Comparison of ENCODE assay signal across 9 cellular contexts in genomic region chr3:160403796-160404510, GRCh38. TPM values are rescaled to one million over a fixed set of nuclear protein-coding genes. Genes with fewer than 3 reads are reported as not detected.
DNase-seq lines count a peak whose midpoint lies in the region; ATAC-seq and TF ChIP-seq lines count a peak whose summit lies in the region.
"Had no signal": no experiment of that assay in that cellular context is flagged by ENCODE, and none has a peak within 500 bp of the region (broad histone marks: within the 10 kb centered on the region; RNA-seq: fewer than 3 reads in every experiment).

No MANE protein-coding gene starts in this region.

- no peaks in the 10 kb centered on the region for H3K9me3 ChIP-seq in OCI-LY1 (ENCODE audit: low read length)
- no peaks in the 10 kb centered on the region for H3K9me3 ChIP-seq in endodermal cell (ENCODE audit: control insufficient read depth, low read length)

- H2AFZ ChIP-seq in OCI-LY1 (ENCODE audit: low read length): no peak overlapping the region

- no peak for TF ChIP-seq CTCF in OCI-LY1 (IDR thresholded peaks at IDR 0.05; ENCODE audit: low read length)
- TF ChIP-seq CTCF in endodermal cell (conservative IDR thresholded peaks at IDR 0.05): no peak
- no peak for TF ChIP-seq CTCF in progenitor cell of endocrine pancreas (IDR thresholded peaks at IDR 0.05; ENCODE audit: unreplicated experiment)

- H3K4me2 ChIP-seq in OCI-LY1 (ENCODE audit: low read length): peak overlapping the region; percentile 93

- peaks cover 24% of the 10 kb centered on the region for H3K4me1 Mint-ChIP-seq in endodermal cell
- peaks cover 32% of the 10 kb centered on the region for H3K4me1 Mint-ChIP-seq in progenitor cell of endocrine pancreas (ENCODE audit: low read depth)

- H3K9me2 ChIP-seq in OCI-LY1 (ENCODE audit: low read depth, low read length): no peaks in the 10 kb centered on the region

- H3K36me3 ChIP-seq in OCI-LY1 (ENCODE audit: insufficient read depth, low read length) (peaks cover 93% of the 10 kb centered on the region), endodermal cell (ENCODE audit: control insufficient read depth, insufficient read depth, low read length) (peaks cover 45% of the 10 kb centered on the region)

- peaks cover 94% of the 10 kb centered on the region for H3K79me2 ChIP-seq in OCI-LY1 (ENCODE audit: insufficient read depth, low read length)

- H3K4me3 Mint-ChIP-seq in endodermal cell: peak overlapping the region; percentile 94
- peak overlapping the region; percentile 20 for H3K4me3 Mint-ChIP-seq in progenitor cell of endocrine pancreas (ENCODE audit: low read depth)

- peaks cover 7% of the 10 kb centered on the region; the same call in 1 of the 2 replicates for H3F3A ChIP-seq in OCI-LY1 (ENCODE audit: insufficient read depth, low read length)

- 80 to 87% methylated on average over 1 to 7 of the region's 7 CpGs for WGBS in endodermal cell (ENCODE audit: insufficient coverage in 1 of 2, insufficient read length in 1 of 2), 2 experiments

- peak overlapping the region; percentile 90 for H3K9ac ChIP-seq in OCI-LY1 (ENCODE audit: low read length)
- no peak overlapping the region for H3K9ac ChIP-seq in endodermal cell (ENCODE audit: extremely low read depth, low read length, poor library complexity, severe bottlenecking)

- H3K27ac ChIP-seq in OCI-LY1 (ENCODE audit: low read depth, low read length, poor library complexity, severe bottlenecking): peak overlapping the region; percentile 89
- H3K27ac ChIP-seq in endodermal cell (ENCODE audit: low read depth, low read length): no peak overlapping the region

- H3K27ac Mint-ChIP-seq in endodermal cell: peak overlapping the region; percentile 53
- peak overlapping the region; percentile 76 for H3K27ac Mint-ChIP-seq in progenitor cell of endocrine pancreas

- ATAC-seq in GM21447 (IDR thresholded peaks at IDR 0.05; ENCODE audit: unreplicated experiment): no peak
- no peak for ATAC-seq in HG03469 (IDR thresholded peaks at IDR 0.05; ENCODE audit: unreplicated experiment)
- ATAC-seq in HG02642 (IDR thresholded peaks at IDR 0.05; ENCODE audit: poor library complexity, unreplicated experiment): no peak
- ATAC-seq in GM18858 (IDR thresholded peaks at IDR 0.05; ENCODE audit: unreplicated experiment): no peak

- H3K27me3 ChIP-seq in OCI-LY1 (ENCODE audit: insufficient read depth, low read length) (no peaks in the 10 kb centered on the region), endodermal cell (ENCODE audit: control insufficient read depth, insufficient read depth, low read length, poor library complexity, severe bottlenecking) (no peaks in the 10 kb centered on the region)

- no peaks in the 10 kb centered on the region for H3K9me3 Mint-ChIP-seq in endodermal cell
- H3K9me3 Mint-ChIP-seq in progenitor cell of endocrine pancreas (ENCODE audit: low read depth): no peaks in the 10 kb centered on the region

- H4K20me1 ChIP-seq in OCI-LY1 (ENCODE audit: insufficient read depth, low read length): no peaks in the 10 kb centered on the region; the same call in 1 of the 2 replicates

- peaks cover 2% of the 10 kb centered on the region for H3K27me3 Mint-ChIP-seq in endodermal cell (ENCODE audit: insufficient read depth)
- H3K27me3 Mint-ChIP-seq in progenitor cell of endocrine pancreas: no peaks in the 10 kb centered on the region

- H3K4me3 ChIP-seq in GM08714 (ENCODE audit: low read length): peak overlapping the region; percentile 91; the same call in 1 of the 2 replicates
- peak overlapping the region; percentile 84 for H3K4me3 ChIP-seq in OCI-LY1 (ENCODE audit: low read depth, low read length, poor library complexity, severe bottlenecking)
- H3K4me3 ChIP-seq in endodermal cell (ENCODE audit: low read length): peak overlapping the region; percentile 97

- DNase-seq in endodermal cell (no peak), progenitor cell of endocrine pancreas (ENCODE audit: low spot score, unreplicated experiment) (no peak)
- DNase-seq: activated CD4-positive, CD25-positive, alpha-beta regulatory T cell had no signal

- H3K4me1 ChIP-seq in OCI-LY1 (ENCODE audit: insufficient read depth, low read length, severe bottlenecking) (peaks cover 36% of the 10 kb centered on the region), endodermal cell (ENCODE audit: control insufficient read depth, insufficient read depth, low read length) (no peaks in the 10 kb centered on the region)

- H3K36me3 Mint-ChIP-seq in endodermal cell (ENCODE audit: low read depth): peaks cover 31% of the 10 kb centered on the region
- peaks cover 3% of the 10 kb centered on the region for H3K36me3 Mint-ChIP-seq in progenitor cell of endocrine pancreas (ENCODE audit: insufficient read depth)

RNA-seq across cellular contexts. Expression of gene SMC4, which starts 4.5 kb away (rescaled TPM):
- total RNA-seq in endodermal cell (100 to 1,000 TPM in 1 of 2 donors, 10 to 100 TPM in 1; 97.5 to 139 TPM), progenitor cell of endocrine pancreas (79.1 and 83.2 TPM in 2 replicates)
- 180 TPM for polyA plus RNA-seq in endodermal cell (2013, experiment 1 of 2)
- polyA plus RNA-seq in endodermal cell (2013, experiment 2 of 2): 174 TPM

RNA-seq across cellular contexts. Expression of gene IFT80, which starts 4.9 kb away (rescaled TPM):
- total RNA-seq in endodermal cell: 10 to 100 TPM; 35.0 to 40.6 TPM
- polyA plus RNA-seq in endodermal cell (2013, experiment 1 of 2): 39.7 TPM
- 39.5 TPM for polyA plus RNA-seq in endodermal cell (2013, experiment 2 of 2)
- total RNA-seq in progenitor cell of endocrine pancreas: 48.1 and 52.4 TPM in 2 replicates

RNA-seq across cellular contexts. Expression of gene TRIM59, which starts 45.6 kb away (rescaled TPM):
- total RNA-seq in endodermal cell (10 to 100 TPM; 32.7 to 33.1 TPM), progenitor cell of endocrine pancreas (24.5 and 24.8 TPM in 2 replicates)
- 44.2 TPM for polyA plus RNA-seq in endodermal cell (2013, experiment 1 of 2)
- polyA plus RNA-seq in endodermal cell (2013, experiment 2 of 2): 43.3 TPM
